8 cellular contexts compared by ENCODE assay signal in genomic region chr1:198935371-198935921, GRCh38.
DNase-seq lines count a peak whose midpoint lies in the region; ATAC-seq and TF ChIP-seq lines count a peak whose summit lies in the region.

No MANE protein-coding gene starts in this region.

- intact Hi-C loops in Right ventricle myocardium inferior (cut with DNase I) (loop anchor here (5.0 to 10.0 kb wide), 3 partner anchors 43 to 249 kb away; no protein-coding TSS in a partner anchor), prostate gland (cut with DNase I) (no loop called here), aorta (cut with DNase I) (no loop called here)

- in situ Hi-C loops in Caki2 (cut with HindIII; ENCODE audit: low pct_unique_long_range_greater_than_20kb, low sequenced_read_pairs) = no loop called here

- WGBS in prostate gland = 4% methylated on average over 8 of the region's 8 CpGs
- WGBS in aorta, 2 donors = 0% methylated on average over 8 of the region's 8 CpGs

- TF ChIP-seq CTCF in prostate gland (IDR thresholded peaks at IDR 0.05) = no peak

- H3K27me3 ChIP-seq in prostate gland (replicated peaks; ENCODE audit: insufficient read depth) (no peaks in the 10 kb centered on the region), aorta (ENCODE audit: control insufficient read depth in 1 of 2, insufficient read depth in 2 of 2, low read length in 1 of 2) (no peaks in the 10 kb centered on the region)

- H3K4me1 ChIP-seq in prostate gland (replicated peaks) (no peaks in the 10 kb centered on the region), aorta (ENCODE audit: control insufficient read depth in 1 of 2, insufficient read depth in 2 of 2, low read length in 2 of 2) (peaks cover 0 to 4% of the 10 kb centered on the region in 2 donors)

- ATAC-seq in GM21717 (IDR thresholded peaks at IDR 0.05; ENCODE audit: unreplicated experiment) (peak; percentile 55), Right ventricle myocardium inferior (peak; percentile 47), aorta (ENCODE audit: low FRiP score) (peak; percentile 49)

- H3K27ac ChIP-seq in KOPT-K1 (ENCODE audit: low read depth, low read length, poor library complexity, severe bottlenecking) (peak overlapping the region; percentile 85), prostate gland (peak overlapping the region in 1 of 2 donors; percentile 35), aorta (ENCODE audit: low read depth in 1 of 2, low read length in 2 of 2) (no peak overlapping the region)

- TF ChIP-seq POLR2A in prostate gland (IDR thresholded peaks at IDR 0.05) = no peak

- H3K9me3 ChIP-seq in KOPT-K1 (ENCODE audit: insufficient read depth, low read length, poor library complexity, severe bottlenecking) (no peaks in the 10 kb centered on the region), prostate gland (no peaks in the 10 kb centered on the region), aorta (ENCODE audit: control insufficient read depth, low read length) (no peaks in the 10 kb centered on the region)

- peaks cover 47% of the 10 kb centered on the region for H3K36me3 ChIP-seq in KOPT-K1 (ENCODE audit: insufficient read depth, low read length)
- H3K36me3 ChIP-seq in prostate gland = no peaks in the 10 kb centered on the region
- H3K36me3 ChIP-seq in aorta (ENCODE audit: control insufficient read depth in 1 of 2, insufficient read depth in 2 of 2, low read length in 1 of 2) = no peaks in the 10 kb centered on the region

- H3K4me3 ChIP-seq in prostate gland (peak overlapping the region in 1 of 2 donors; percentile 17), aorta (ENCODE audit: low read length in 2 of 2) (peak overlapping the region; percentile 42 to 76)

- DNase-seq in Caki2 (ENCODE audit: low read depth) = peak; percentile 96
- peak; percentile 93 for DNase-seq in RKO (ENCODE audit: low spot score)
- peak; percentile 48 for DNase-seq in activated naive CD4-positive, alpha-beta T cell treated with Interleukin-2 at 50 U/mL for 16 hours
- peak; percentile 79 for DNase-seq in Right ventricle myocardium inferior (ENCODE audit: missing footprints)
- peak; percentile 14 for DNase-seq in prostate gland (ENCODE audit: low spot score)
- DNase-seq in aorta = peak; percentile 68 to 74

Comparison
In these comparisons a context has a peak if more than half of its experiments do, and no peak if none do; other contexts are left out.
1. DNase-seq: peak in every context shown above with its lines; median percentile 96 in Caki2; 93 in RKO; 79 in Right ventricle myocardium inferior; 71 in aorta; 48 in activated naive CD4-positive, alpha-beta T cell treated with Interleukin-2 at 50 U/mL for 16 hours; 14 in prostate gland.